ENCODE assay signal across 16 cellular contexts in genomic region chr6:142796024-142796423, GRCh38.
DNase-seq lines count a peak whose midpoint lies in the region; ATAC-seq and TF ChIP-seq lines count a peak whose summit lies in the region.
"Had no signal": no experiment of that assay in that cellular context is flagged by ENCODE, and none has a peak within 500 bp of the region (broad histone marks: within the 10 kb centered on the region; RNA-seq: fewer than 3 reads in every experiment).

No MANE protein-coding gene starts in this region.

- no peak overlapping the region for H3K4me3 Mint-ChIP-seq in activated T-cell treated with anti-CD3 and anti-CD28 coated beads, Interleukin-2, amount 50 U/mL, for 24 hours
- no peak overlapping the region for H3K4me3 Mint-ChIP-seq in HFFc6
- H3K4me3 Mint-ChIP-seq in activated naive CD8-positive, alpha-beta T cell treated with anti-CD3 and anti-CD28 coated beads for 36 hours, result no peak overlapping the region
- H3K4me3 Mint-ChIP-seq in naive thymus-derived CD8-positive, alpha-beta T cell, result no peak overlapping the region
- H3K4me3 Mint-ChIP-seq: GM23338 had no signal

- POLR2A ChIA-PET in naive thymus-derived CD8-positive, alpha-beta T cell (lab: Charles Lee), result interaction anchor here (0.7 to 1.1 kb wide), 2 partner anchors 102 to 131 kb away, joined by 3 read pairs; no protein-coding TSS in a partner anchor

- ATAC-seq in naive thymus-derived CD8-positive, alpha-beta T cell, result peak in 1 of 2 donors; percentile 27
- ATAC-seq in left lobe of liver, result no peak
- ATAC-seq: GM23338 had no signal

- H3K27me3 Mint-ChIP-seq in activated T-cell treated with anti-CD3 and anti-CD28 coated beads, Interleukin-2, amount 50 U/mL, for 24 hours, result no peaks in the 10 kb centered on the region
- H3K27me3 Mint-ChIP-seq in HFFc6 (ENCODE audit: insufficient read depth), result no peaks in the 10 kb centered on the region
- no peaks in the 10 kb centered on the region for H3K27me3 Mint-ChIP-seq in activated naive CD8-positive, alpha-beta T cell treated with anti-CD3 and anti-CD28 coated beads for 36 hours
- no peaks in the 10 kb centered on the region for H3K27me3 Mint-ChIP-seq in naive thymus-derived CD8-positive, alpha-beta T cell

- H3K36me3 Mint-ChIP-seq in activated T-cell treated with anti-CD3 and anti-CD28 coated beads, Interleukin-2, amount 50 U/mL, for 24 hours (ENCODE audit: low read depth), result peaks cover 53% of the 10 kb centered on the region
- peaks cover 19% of the 10 kb centered on the region for H3K36me3 Mint-ChIP-seq in HFFc6 (ENCODE audit: low read depth)
- H3K36me3 Mint-ChIP-seq in activated naive CD8-positive, alpha-beta T cell treated with anti-CD3 and anti-CD28 coated beads for 36 hours, result peaks cover 59% of the 10 kb centered on the region
- peaks cover 0 to 20% (median 7%) of the 10 kb centered on the region in 3 donors for H3K36me3 Mint-ChIP-seq in naive thymus-derived CD8-positive, alpha-beta T cell

- no peak for TF ChIP-seq CTCF in HFFc6 (IDR thresholded peaks at IDR 0.05)

- no peak for DNase-seq in activated T-cell treated with anti-CD3 and anti-CD28 coated beads, Interleukin-2, amount 50 U/mL, for 24 hours
- DNase-seq in activated T-cell treated with anti-CD3 and anti-CD28 coated beads, Interleukin-2, amount 50 U/mL, for 1 hour, result no peak
- DNase-seq in HFFc6 (no peak), DMS153 (lab: John Stamatoyannopoulos, UW) (no peak), posterior vena cava (ENCODE audit: low spot score) (no peak), left lobe of liver (ENCODE audit: low spot score) (no peak)
- no peak for DNase-seq in activated naive CD8-positive, alpha-beta T cell treated with anti-CD3 and anti-CD28 coated beads for 36 hours
- DNase-seq in naive thymus-derived CD8-positive, alpha-beta T cell, result no peak
- DNase-seq: 8988T, KG1, NCI-H1092 treated with DMSO at 0.1 percent for 48 hours, NCI-H1436 treated with DMSO at 0.1 percent for 48 hours, NCI-H1930, NCI-H774, Peyer's patch had no signal

- intact Hi-C loops in posterior vena cava (cut with DNase I), result no loop called here

- peak overlapping the region; percentile 72 for H3K27ac Mint-ChIP-seq in activated T-cell treated with anti-CD3 and anti-CD28 coated beads, Interleukin-2, amount 50 U/mL, for 24 hours
- H3K27ac Mint-ChIP-seq in HFFc6, result peak overlapping the region; percentile 20; the same call in 1 of the 2 replicates
- H3K27ac Mint-ChIP-seq in activated naive CD8-positive, alpha-beta T cell treated with anti-CD3 and anti-CD28 coated beads for 36 hours, result peak overlapping the region; percentile 34
- peak overlapping the region in 6 of 10 donors; percentile 5 to 76 (median 50) for H3K27ac Mint-ChIP-seq in naive thymus-derived CD8-positive, alpha-beta T cell
- H3K27ac Mint-ChIP-seq: GM23338 had no signal

- peaks cover 86% of the 10 kb centered on the region for H3K4me1 Mint-ChIP-seq in activated T-cell treated with anti-CD3 and anti-CD28 coated beads, Interleukin-2, amount 50 U/mL, for 24 hours (ENCODE audit: low read depth)
- H3K4me1 Mint-ChIP-seq in HFFc6 (ENCODE audit: low read depth), result peaks cover 40% of the 10 kb centered on the region
- H3K4me1 Mint-ChIP-seq in activated naive CD8-positive, alpha-beta T cell treated with anti-CD3 and anti-CD28 coated beads for 36 hours, result peaks cover 65% of the 10 kb centered on the region
- H3K4me1 Mint-ChIP-seq in naive thymus-derived CD8-positive, alpha-beta T cell, result peaks cover 23 to 77% (median 65%) of the 10 kb centered on the region in 4 donors

- H3K9me3 Mint-ChIP-seq in activated T-cell treated with anti-CD3 and anti-CD28 coated beads, Interleukin-2, amount 50 U/mL, for 24 hours, result peaks cover 3% of the 10 kb centered on the region
- H3K9me3 Mint-ChIP-seq in HFFc6, result no peaks in the 10 kb centered on the region
- peaks cover 8% of the 10 kb centered on the region for H3K9me3 Mint-ChIP-seq in activated naive CD8-positive, alpha-beta T cell treated with anti-CD3 and anti-CD28 coated beads for 36 hours
- no peaks in the 10 kb centered on the region for H3K9me3 Mint-ChIP-seq in naive thymus-derived CD8-positive, alpha-beta T cell
- H3K9me3 Mint-ChIP-seq: GM23338 had no signal

Comparison
In these comparisons a context has a peak if more than half of its experiments do, and no peak if none do; other contexts are left out.
1. H3K27ac Mint-ChIP-seq: peak in every context shown above with its lines; median percentile 72 in activated T-cell treated with anti-CD3 and anti-CD28 coated beads, Interleukin-2, amount 50 U/mL, for 24 hours; 50 in naive thymus-derived CD8-positive, alpha-beta T cell; 34 in activated naive CD8-positive, alpha-beta T cell treated with anti-CD3 and anti-CD28 coated beads for 36 hours; 20 in HFFc6.